Comparison of ENCODE assay signal across 22 cellular contexts in the genomic region with DNA sequence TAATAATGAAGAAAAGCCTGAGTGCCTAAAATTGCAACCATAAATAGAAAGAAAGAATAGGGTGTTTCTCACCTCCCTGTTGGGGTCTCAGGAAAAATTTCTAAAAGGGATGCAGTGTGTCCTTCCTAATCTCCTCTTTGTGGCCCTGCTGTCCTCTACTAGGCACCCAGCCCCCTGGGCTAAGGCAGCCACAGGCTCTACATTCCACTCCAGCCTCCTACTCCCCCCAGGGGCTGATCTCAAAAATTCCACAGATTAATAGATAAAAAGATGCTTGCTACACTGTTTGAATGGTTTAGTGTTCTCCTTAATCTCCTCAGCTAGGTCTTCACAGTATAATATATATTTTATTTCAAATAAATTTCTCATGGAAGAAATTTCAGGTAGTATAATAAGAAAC. TPM values are rescaled to one million over a fixed set of nuclear protein-coding genes. Genes with fewer than 3 reads are reported as not detected.
DNase-seq lines count a peak whose midpoint lies in the region; ATAC-seq and TF ChIP-seq lines count a peak whose summit lies in the region.
"Had no signal": no experiment of that assay in that cellular context is flagged by ENCODE, and none has a peak within 500 bp of the region (broad histone marks: within the 10 kb centered on the region; RNA-seq: fewer than 3 reads in every experiment).

No MANE protein-coding gene starts in this region.

- H3K23ac ChIP-seq in mesendoderm (ENCODE audit: low read length), result no peak overlapping the region

- H3K18ac ChIP-seq in mesendoderm (ENCODE audit: low read length), result no peak overlapping the region

- H3K27ac ChIP-seq in breast epithelium (no peak overlapping the region), mesendoderm (ENCODE audit: low read depth, low read length) (no peak overlapping the region), suprapubic skin (no peak overlapping the region)
- H3K27ac ChIP-seq: BLaER1 treated with 17β-estradiol and CSF1 and Interleukin-3, amounts not matched to agents 10 nM and 100 nM had no signal

- peak overlapping the region; percentile 66 for H3K27ac Mint-ChIP-seq in MCF 10A (ENCODE audit: low read depth, unreplicated experiment)
- H3K27ac Mint-ChIP-seq: CD4-positive, alpha-beta memory T cell had no signal

- H3K36me3 ChIP-seq in breast epithelium (no peaks in the 10 kb centered on the region), mesendoderm (ENCODE audit: control insufficient read depth, insufficient read depth, low read length) (no peaks in the 10 kb centered on the region), suprapubic skin (no peaks in the 10 kb centered on the region)
- H3K36me3 ChIP-seq: BLaER1 treated with 17β-estradiol and CSF1 and Interleukin-3, amounts not matched to agents 10 nM and 100 nM; MG63 had no signal

- no peak overlapping the region for H3K4me3 Mint-ChIP-seq in MCF 10A (ENCODE audit: unreplicated experiment)
- H3K4me3 Mint-ChIP-seq: CD4-positive, alpha-beta memory T cell had no signal

- no peak overlapping the region for H2BK5ac ChIP-seq in mesendoderm (ENCODE audit: low read length)

- no peak overlapping the region for H4K8ac ChIP-seq in mesendoderm (ENCODE audit: low read depth, low read length)

- H3K4me3 ChIP-seq in breast epithelium (no peak overlapping the region), mesendoderm (ENCODE audit: low read length) (no peak overlapping the region), suprapubic skin (no peak overlapping the region)
- H3K4me3 ChIP-seq: BLaER1 treated with 17β-estradiol and CSF1 and Interleukin-3, amounts not matched to agents 10 nM and 100 nM; MG63 had no signal

- H3K4me1 ChIP-seq in breast epithelium (no peaks in the 10 kb centered on the region), mesendoderm (ENCODE audit: control insufficient read depth, low read depth, low read length) (no peaks in the 10 kb centered on the region), suprapubic skin (no peaks in the 10 kb centered on the region)
- H3K4me1 ChIP-seq: BLaER1 treated with 17β-estradiol and CSF1 and Interleukin-3, amounts not matched to agents 10 nM and 100 nM had no signal

- no peaks in the 10 kb centered on the region for H3K79me1 ChIP-seq in mesendoderm (ENCODE audit: low read length)

- H3K4me2 ChIP-seq in mesendoderm (ENCODE audit: low read length), result no peak overlapping the region
- H3K4me2 ChIP-seq: BLaER1 treated with 17β-estradiol and CSF1 and Interleukin-3, amounts not matched to agents 10 nM and 100 nM; SK-N-SH had no signal

- H3K4me1 Mint-ChIP-seq in MCF 10A (ENCODE audit: insufficient read depth, unreplicated experiment), result peaks cover 6% of the 10 kb centered on the region
- H3K4me1 Mint-ChIP-seq: CD4-positive, alpha-beta memory T cell had no signal

- H3K9me3 Mint-ChIP-seq in MCF 10A (ENCODE audit: unreplicated experiment), result no peaks in the 10 kb centered on the region
- H3K9me3 Mint-ChIP-seq: CD4-positive, alpha-beta memory T cell had no signal

- BruUV-seq in MCF 10A (replicated peaks; lab: Mats Ljungman, UMichigan), result no TSS peak

- H3K79me2 ChIP-seq in mesendoderm (ENCODE audit: control insufficient read depth, insufficient read depth, low read length), result no peaks in the 10 kb centered on the region

- H3K9me3 ChIP-seq in breast epithelium (no peaks in the 10 kb centered on the region), suprapubic skin (no peaks in the 10 kb centered on the region)
- H3K9me3 ChIP-seq: MG63, SK-N-SH had no signal

- no peak overlapping the region for H2BK120ac ChIP-seq in mesendoderm (ENCODE audit: low read depth, low read length)

- ATAC-seq in GM21825 (IDR thresholded peaks at IDR 0.05; ENCODE audit: unreplicated experiment), result no peak
- ATAC-seq in HG03135 (IDR thresholded peaks at IDR 0.05; ENCODE audit: unreplicated experiment), result no peak
- ATAC-seq: HepG2 had no signal

- no peak overlapping the region for H2BK15ac ChIP-seq in mesendoderm (replicated peaks; ENCODE audit: low read depth)

- intact Hi-C loops in MCF 10A (cut with micrococcal nuclease), result no loop called here
- intact Hi-C loops in breast epithelium (cut with DNase I; ENCODE audit: low total_unique reads), result no loop called here

- CTCF ChIA-PET in MCF 10A (lab: Yijun Ruan, JAX), result interaction anchor here (0.5 kb wide), 1 partner anchor 48 kb away, joined by 3 read pairs; no protein-coding TSS in a partner anchor

- POLR2A ChIA-PET in MCF 10A (lab: Yijun Ruan, JAX), result no interaction called here

- DNase-seq in MCF 10A (ENCODE audit: unreplicated experiment) (no peak), breast epithelium (ENCODE audit: low spot score in 2 of 2) (no peak), RPMI7951 (ENCODE audit: low read depth) (peak; percentile 44), mesendoderm (peak; percentile 73), suprapubic skin (ENCODE audit: low spot score in 2 of 2) (no peak), cerebellar cortex (ENCODE audit: low spot score) (no peak)
- DNase-seq: 8988T; CD4-positive, alpha-beta memory T cell; DMS 273 treated with DMSO at 0.1 percent for 48 hours; DMS79; Kasumi-1; MG63; NCI-H2029; NCI-H2227 treated with DMSO at 0.1 percent for 48 hours; NCI-H69; OCI-M1; SK-N-SH; SW 1271 had no signal

- H2AK5ac ChIP-seq in mesendoderm (ENCODE audit: low read length), result no peak overlapping the region

- no peaks in the 10 kb centered on the region for H3K27me3 ChIP-seq in breast epithelium
- H3K27me3 ChIP-seq in mesendoderm (ENCODE audit: insufficient read depth, low read length, poor library complexity), result no peaks in the 10 kb centered on the region
- no peaks in the 10 kb centered on the region for H3K27me3 ChIP-seq in suprapubic skin
- H3K27me3 ChIP-seq: MG63 had no signal

- TF ChIP-seq EP300 in suprapubic skin (IDR thresholded peaks at IDR 0.05), result no peak

- peak overlapping the region; percentile 70 for H3K4ac ChIP-seq in mesendoderm (ENCODE audit: low read depth, low read length)

- H3K36me3 Mint-ChIP-seq in MCF 10A (ENCODE audit: insufficient read depth, unreplicated experiment), result peaks cover 5% of the 10 kb centered on the region
- H3K36me3 Mint-ChIP-seq: CD4-positive, alpha-beta memory T cell had no signal

- no peak overlapping the region for H3K9ac ChIP-seq in mesendoderm (ENCODE audit: low read length)
- H3K9ac ChIP-seq: BLaER1 treated with 17β-estradiol and CSF1 and Interleukin-3, amounts not matched to agents 10 nM and 100 nM; SK-N-SH had no signal

- H3K56ac ChIP-seq in mesendoderm (ENCODE audit: low read length), result no peak overlapping the region

- H4K5ac ChIP-seq in mesendoderm (ENCODE audit: low read length), result no peak overlapping the region

- H3K27me3 Mint-ChIP-seq in MCF 10A (ENCODE audit: insufficient read depth, unreplicated experiment), result no peaks in the 10 kb centered on the region

- TF ChIP-seq CTCF in MCF 10A (IDR thresholded peaks at IDR 0.05; ENCODE audit: unreplicated experiment), result no peak
- TF ChIP-seq CTCF in breast epithelium (IDR thresholded peaks at IDR 0.05), result no peak
- no peak for TF ChIP-seq CTCF in suprapubic skin (IDR thresholded peaks at IDR 0.05)

- TF ChIP-seq POLR2A in breast epithelium (IDR thresholded peaks at IDR 0.05), result no peak
- no peak for TF ChIP-seq POLR2A in suprapubic skin (IDR thresholded peaks at IDR 0.05)

RNA-seq across cellular contexts. Expression of a gene that starts 17.6 kb away (rescaled TPM):
- 16.5 and 22.2 TPM in 2 replicates for total RNA-seq in MCF 10A (2022)
- 10 to 100 TPM in 1 of 3 donors, 1 to 10 TPM in 2; 2.3 to 12.2 (median 8.2) TPM for total RNA-seq in breast epithelium
- total RNA-seq in RPMI7951 (2014; rRNA removed; shearing (Covaris generic)), result 10.9 and 11.8 TPM in 2 replicates
- 2.6 TPM for polyA plus RNA-seq in mesendoderm (2013, experiment 1 of 2)
- polyA plus RNA-seq in mesendoderm (2013, experiment 2 of 2), result 2.5 TPM
- total RNA-seq in suprapubic skin, result 10 to 100 TPM in 1 of 4 donors, 1 to 10 TPM in 3; 2.9 to 12.1 (median 3.9) TPM
- polyA plus RNA-seq: CD4-positive, alpha-beta memory T cell had no signal

Comparison
In these comparisons a context has a peak if more than half of its experiments do, and no peak if none do; other contexts are left out.
1. DNase-seq: peak in RPMI7951 (single experiment) and mesendoderm (single experiment); none in MCF 10A (single experiment), breast epithelium (0 of 2), suprapubic skin (0 of 2) and cerebellar cortex (single experiment).